28 cellular contexts compared by ENCODE assay signal in the genomic region with DNA sequence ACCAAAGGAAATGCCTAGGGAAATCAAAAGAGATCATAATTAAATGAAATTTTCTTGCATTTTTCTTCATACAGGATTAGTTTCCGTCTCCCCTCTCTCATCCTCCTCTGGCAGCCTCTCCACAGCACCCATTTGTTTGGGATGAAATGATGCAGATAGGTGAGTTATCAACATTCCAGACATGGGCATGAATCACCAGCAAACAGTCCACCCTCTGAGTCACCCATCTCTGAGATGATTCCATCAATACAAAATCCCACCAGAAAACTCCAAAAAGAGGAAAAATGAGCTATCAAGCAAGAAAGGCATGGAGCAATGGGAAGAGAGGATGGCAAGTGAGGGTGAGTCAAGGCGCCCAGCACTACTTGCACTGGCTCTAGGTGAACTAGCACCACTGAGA. TPM values are rescaled to one million over a fixed set of nuclear protein-coding genes. Genes with fewer than 3 reads are reported as not detected.
"Had no signal": no experiment of that assay in that cellular context is flagged by ENCODE, and none has a peak within 500 bp of the region (broad histone marks: within the 10 kb centered on the region; RNA-seq: fewer than 3 reads in every experiment).

No MANE protein-coding gene starts in this region.

- H3K4me3 ChIP-seq: SJCRH30 had no signal

- H3K36me3 ChIP-seq: SJCRH30 had no signal

- DNase-seq: activated CD4-positive, alpha-beta T cell treated with anti-CD3 and anti-CD28 coated beads for 4 hours; activated CD8-positive, alpha-beta memory T cell treated with anti-CD3 and anti-CD28 coated beads, Interleukin-2, amount 50 U/mL, for 4 hours; activated CD8-positive, alpha-beta T cell treated with anti-CD3 and anti-CD28 coated beads for 36 hours; activated gamma-delta T cell treated with Interleukin-2 at 50 U/mL for 16 hours; activated naive CD4-positive, alpha-beta T cell treated with anti-CD3 and anti-CD28 coated beads, Interleukin-2, amount 10 ng/mL, durations not matched to agents 7 days and 5 days; activated naive CD8-positive, alpha-beta T cell treated with anti-CD3 and anti-CD28 coated beads for 36 hours; activated T-cell treated with anti-CD3 and anti-CD28 coated beads, Interleukin-2, amount 50 U/mL, for 72 hours; caudate nucleus; Kasumi-1; KBM-7; NCI-H1092; NCI-H1417; NCI-H1930; NCI-H2107; NCI-H345; NCI-H510A treated with DMSO at 0.1 percent for 48 hours; NCI-H69; NK-92 treated with Interleukin-12 subunit alpha and Interleukin-12 subunit beta, amount 100 ng/mL, for 24 hours; OCI-M1; Right ventricle myocardium superior; SJCRH30; SK-N-SH; SW 1271 had no signal

- FAIRE-seq: RCC 7860 had no signal

- H3K9ac ChIP-seq: SK-N-SH had no signal

- H3K9me3 ChIP-seq: SJCRH30, SK-N-SH had no signal

- H3K9me2 ChIP-seq: SK-N-SH had no signal

- H3K4me1 ChIP-seq: SJCRH30 had no signal

- H3K4me2 ChIP-seq: SK-N-SH had no signal

- ATAC-seq: activated CD4-positive, CD25-positive, alpha-beta regulatory T cell treated with anti-CD3 and anti-CD28 coated beads, Interleukin-2, amount 50 U/mL, for 24 hours; activated CD8-positive, alpha-beta T cell treated with anti-CD3 and anti-CD28 coated beads for 36 hours; activated T-cell treated with anti-CD3 and anti-CD28 coated beads, Interleukin-2, amount 50 U/mL, for 72 hours had no signal

- H3K27ac ChIP-seq: SJCRH30 had no signal

RNA-seq across cellular contexts. Expression of a gene that starts 11.4 kb away (rescaled TPM):
- total RNA-seq: activated CD8-positive, alpha-beta T cell treated with anti-CD3 and anti-CD28 coated beads for 36 hours; activated naive CD8-positive, alpha-beta T cell treated with anti-CD3 and anti-CD28 coated beads for 36 hours; activated T-cell treated with anti-CD3 and anti-CD28 coated beads, Interleukin-2, amount 50 U/mL, for 72 hours; activated T-helper 2 cell treated with anti-CD3 and anti-CD28 coated beads, Interferon-gamma antibody, Interleukin-2, Interleukin-4, amounts not matched to agents 10 μg/mL and 5 μg/mL and 100 μg/mL, durations not matched to agents 14 hours and 24 hours and 36 hours; cerebellum; Right ventricle myocardium superior; SJCRH30; T-helper 1 cell treated with Interleukin-12 subunit alpha and Interleukin-12 subunit beta and Interleukin-4 antibody, amounts not matched to agents 30 ng/mL and 1 ng/mL, for 36 hours had no signal
